ENCODE assay signal across 15 cellular contexts in the genomic region with DNA sequence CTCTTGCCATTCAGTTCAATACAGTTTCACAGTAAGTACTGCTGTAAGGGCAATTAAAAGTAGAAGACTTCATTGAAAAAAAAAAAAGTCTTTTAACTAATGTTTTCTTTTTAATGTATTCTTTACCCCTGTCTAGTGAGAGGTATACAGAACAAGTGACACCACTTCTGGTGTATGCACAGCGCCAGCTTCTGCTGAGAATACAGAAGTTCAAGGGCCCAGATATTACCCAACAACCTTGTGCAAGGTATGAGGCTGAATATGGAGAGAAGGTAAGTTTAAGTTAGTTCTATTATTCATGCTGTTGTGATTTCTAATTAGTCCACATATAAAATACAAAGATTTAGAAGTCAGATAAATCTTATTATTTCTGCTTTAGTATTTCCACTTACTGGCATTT.
"Had no signal": no experiment of that assay in that cellular context is flagged by ENCODE, and none has a peak within 500 bp of the region (broad histone marks: within the 10 kb centered on the region; RNA-seq: fewer than 3 reads in every experiment).

No MANE protein-coding gene starts in this region.

- DNase-seq: activated CD4-positive, alpha-beta memory T cell treated with anti-CD3 and anti-CD28 coated beads for 36 hours; activated effector memory CD4-positive, alpha-beta T cell treated with anti-CD3 and anti-CD28 coated beads, Interleukin-2, amount 50 U/mL, for 16 hours; activated T-cell treated with anti-CD3 and anti-CD28 coated beads, Interleukin-2, amount 50 U/mL, for 4 hours; amniotic stem cell; body of pancreas; effector memory CD4-positive, alpha-beta T cell; gastrocnemius medialis; heart right ventricle; stimulated activated CD4-positive, alpha-beta T cell treated with anti-CD3 and anti-CD28 coated beads, Interleukin-4, amount 100 ng/mL, for 1 hour; stimulated activated CD8-positive, alpha-beta memory T cell treated with anti-CD3 and anti-CD28 coated beads, Interleukin-4, amount 100 ng/mL, for 48 hours; stimulated activated naive CD8-positive, alpha-beta T cell treated with anti-CD3 and anti-CD28 coated beads, Interleukin-15, Interleukin-2, amounts not matched to agents 100 U/mL and 50 U/mL, for 24 hours; testis had no signal

- H3K27ac ChIP-seq: body of pancreas, epithelial cell of prostate, gastrocnemius medialis, heart right ventricle, testis had no signal

- H3K9me3 ChIP-seq: body of pancreas, gastrocnemius medialis, heart right ventricle, testis had no signal

- H3K4me3 ChIP-seq: body of pancreas, gastrocnemius medialis, heart right ventricle, testis had no signal

- H3K27me3 ChIP-seq: body of pancreas, gastrocnemius medialis, heart right ventricle, testis had no signal

- FAIRE-seq: keratinocyte had no signal

- H3K4me1 ChIP-seq: body of pancreas, gastrocnemius medialis, heart right ventricle, testis had no signal

- ATAC-seq: activated naive CD4-positive, alpha-beta T cell treated with anti-CD3 and anti-CD28 coated beads, Interleukin-2, amount 50 U/mL, for 72 hours; activated T-cell treated with anti-CD3 and anti-CD28 coated beads, Interleukin-2, amount 50 U/mL, for 4 hours; body of pancreas; gastrocnemius medialis; heart right ventricle; stimulated activated naive CD8-positive, alpha-beta T cell treated with anti-CD3 and anti-CD28 coated beads, Interleukin-15, Interleukin-2, amounts not matched to agents 100 U/mL and 50 U/mL, for 24 hours had no signal

- H3K36me3 ChIP-seq: gastrocnemius medialis, heart right ventricle had no signal
